Comparison of ENCODE assay signal across 10 cellular contexts in the genomic region with DNA sequence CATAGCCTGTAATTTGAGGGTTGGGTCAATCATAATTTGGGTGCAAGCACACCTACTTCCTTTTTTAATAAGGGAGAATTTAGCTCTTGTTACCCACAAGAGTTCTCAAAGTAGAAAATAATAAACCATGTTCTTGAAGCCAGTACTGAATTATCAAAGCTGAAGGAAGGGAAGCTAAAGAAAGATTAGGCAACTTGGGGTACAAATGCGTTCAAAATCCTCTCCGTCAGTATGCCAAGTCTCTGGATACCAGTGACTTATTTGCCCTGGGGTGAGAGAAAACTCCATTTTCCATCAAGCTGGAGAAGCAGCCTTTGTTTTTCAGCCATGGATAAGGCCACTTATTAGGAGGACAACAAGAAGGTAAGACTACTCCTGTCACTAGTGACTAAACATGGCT. TPM values are rescaled to one million over a fixed set of nuclear protein-coding genes. Genes with fewer than 3 reads are reported as not detected.
A peak's percentile ranks its signal among the peaks of the same experiment; 100 is the strongest.
DNase-seq lines count a peak whose midpoint lies in the region; ATAC-seq and TF ChIP-seq lines count a peak whose summit lies in the region.
"Had no signal": no experiment of that assay in that cellular context is flagged by ENCODE, and none has a peak within 500 bp of the region (broad histone marks: within the 10 kb centered on the region; RNA-seq: fewer than 3 reads in every experiment).

No MANE protein-coding gene starts in this region.

- peak overlapping the region; percentile 1 for H3K4me3 Mint-ChIP-seq in activated naive CD8-positive, alpha-beta T cell treated with anti-CD3 and anti-CD28 coated beads for 36 hours
- H3K4me3 Mint-ChIP-seq: neural crest cell had no signal

- no peak for TF ChIP-seq POLR2A in vagina (IDR thresholded peaks at IDR 0.05)

- no peaks in the 10 kb centered on the region for H3K4me1 ChIP-seq in cardiac muscle cell (ENCODE audit: low read depth)
- no peaks in the 10 kb centered on the region for H3K4me1 ChIP-seq in mesodermal cell (ENCODE audit: control insufficient read depth, insufficient read depth, low read length, poor library complexity, severe bottlenecking)
- peaks cover 28% of the 10 kb centered on the region for H3K4me1 ChIP-seq in vagina

- H3K36me3 ChIP-seq in cardiac muscle cell (peaks cover 24% of the 10 kb centered on the region), mesodermal cell (ENCODE audit: control insufficient read depth, insufficient read depth, low read length) (peaks cover 92% of the 10 kb centered on the region), vagina (peaks cover 0 to 26% of the 10 kb centered on the region in 2 donors)

- no peaks in the 10 kb centered on the region for H3K27me3 Mint-ChIP-seq in activated naive CD8-positive, alpha-beta T cell treated with anti-CD3 and anti-CD28 coated beads for 36 hours

- intact Hi-C loops in left cardiac atrium (cut with DNase I): no loop called here
- intact Hi-C loops in vagina (cut with DNase I): no loop called here
- intact Hi-C loops in posterior cingulate gyrus (cut with DNase I): no loop called here

- H3K4me3 ChIP-seq in cardiac muscle cell (no peak overlapping the region), mesodermal cell (ENCODE audit: extremely low read depth, insufficient read depth, low read length, poor library complexity, severe bottlenecking) (no peak overlapping the region), vagina (no peak overlapping the region)

- H3K9me3 ChIP-seq in cardiac muscle cell (ENCODE audit: low read depth): no peaks in the 10 kb centered on the region
- H3K9me3 ChIP-seq in mesodermal cell (ENCODE audit: control insufficient read depth, low read length): peaks cover 6% of the 10 kb centered on the region
- no peaks in the 10 kb centered on the region for H3K9me3 ChIP-seq in vagina

- H3K27me3 ChIP-seq in cardiac muscle cell (no peaks in the 10 kb centered on the region), vagina (no peaks in the 10 kb centered on the region)

- peaks cover 74% of the 10 kb centered on the region for H3K36me3 Mint-ChIP-seq in activated naive CD8-positive, alpha-beta T cell treated with anti-CD3 and anti-CD28 coated beads for 36 hours

- H3K4me1 Mint-ChIP-seq in activated naive CD8-positive, alpha-beta T cell treated with anti-CD3 and anti-CD28 coated beads for 36 hours: peaks cover 55% of the 10 kb centered on the region

- DNase-seq in cardiac muscle cell (ENCODE audit: low read depth in 1 of 2, low spot score in 1 of 2) (no peak), left cardiac atrium (no peak), vagina (ENCODE audit: extremely low spot score in 2 of 2) (no peak), posterior cingulate gyrus (no peak), NCI-H1417 treated with DMSO at 0.1 percent for 48 hours (lab: John Stamatoyannopoulos, UW) (no peak), NCI-H748 treated with DMSO at 0.1 percent for 48 hours (lab: John Stamatoyannopoulos, UW) (no peak)
- no peak for DNase-seq in activated naive CD8-positive, alpha-beta T cell treated with anti-CD3 and anti-CD28 coated beads for 36 hours
- DNase-seq: NCI-H526 treated with DMSO at 0.1 percent for 48 hours had no signal

- peak overlapping the region; percentile 9 for H3K27ac ChIP-seq in cardiac muscle cell
- peak overlapping the region; percentile 30 for H3K27ac ChIP-seq in mesodermal cell (ENCODE audit: low read depth, low read length, severe bottlenecking)
- peak overlapping the region; percentile 58 for H3K27ac ChIP-seq in vagina

- ATAC-seq in left cardiac atrium: no peak

- H3K9me3 Mint-ChIP-seq in activated naive CD8-positive, alpha-beta T cell treated with anti-CD3 and anti-CD28 coated beads for 36 hours: peaks cover 8% of the 10 kb centered on the region
- H3K9me3 Mint-ChIP-seq: neural crest cell had no signal

- peak overlapping the region; percentile 89 for H3K27ac Mint-ChIP-seq in activated naive CD8-positive, alpha-beta T cell treated with anti-CD3 and anti-CD28 coated beads for 36 hours

- whole genome bisulfite sequencing in mesodermal cell (ENCODE audit: insufficient coverage in 2 of 2), 2 experiments: 95 to 100% methylated on average over 2 of the region's 2 CpGs

- TF ChIP-seq CTCF in cardiac muscle cell (IDR thresholded peaks at IDR 0.05; ENCODE audit: low read depth, low read length) (no peak), vagina (IDR thresholded peaks at IDR 0.05) (no peak)

RNA-seq across cellular contexts. Expression of a gene that starts 23.5 kb away (rescaled TPM):
- total RNA-seq in cardiac muscle cell: 40.9 and 44.6 TPM in 2 replicates
- 28.1 and 35.4 TPM in 2 replicates for polyA plus RNA-seq in cardiac muscle cell
- total RNA-seq in left cardiac atrium: 1 to 10 TPM; 2.8 to 3.7 TPM
- total RNA-seq in activated naive CD8-positive, alpha-beta T cell treated with anti-CD3 and anti-CD28 coated beads for 36 hours: 10 to 100 TPM; 31.8 to 34.1 TPM
- 11.0 TPM for polyA plus RNA-seq in mesodermal cell (2013, experiment 1 of 2)
- 8.4 TPM for polyA plus RNA-seq in mesodermal cell (2013, experiment 2 of 2)
- 11.8 TPM for total RNA-seq in vagina

RNA-seq across cellular contexts. Expression of a gene that starts 25.0 kb away (rescaled TPM):
- total RNA-seq in cardiac muscle cell: 45.6 and 46.1 TPM in 2 replicates
- 11.6 and 17.9 TPM in 2 replicates for polyA plus RNA-seq in cardiac muscle cell
- total RNA-seq in left cardiac atrium: 10 to 100 TPM; 18.8 to 23.4 TPM
- total RNA-seq in activated naive CD8-positive, alpha-beta T cell treated with anti-CD3 and anti-CD28 coated beads for 36 hours: 10 to 100 TPM; 41.4 to 45.7 TPM
- 30.1 TPM for polyA plus RNA-seq in mesodermal cell (2013, experiment 1 of 2)
- polyA plus RNA-seq in mesodermal cell (2013, experiment 2 of 2): 31.0 TPM
- 54.5 TPM for total RNA-seq in vagina

RNA-seq across cellular contexts. Expression of a gene that starts 28.8 kb away (rescaled TPM):
- 102 and 110 TPM in 2 replicates for total RNA-seq in cardiac muscle cell
- 145 and 158 TPM in 2 replicates for polyA plus RNA-seq in cardiac muscle cell
- total RNA-seq in left cardiac atrium: 100 to 1,000 TPM in 1 of 2 donors, 10 to 100 TPM in 1; 89.9 to 107 TPM
- 10 to 100 TPM; 56.2 to 65.2 TPM for total RNA-seq in activated naive CD8-positive, alpha-beta T cell treated with anti-CD3 and anti-CD28 coated beads for 36 hours
- 113 TPM for polyA plus RNA-seq in mesodermal cell (2013, experiment 1 of 2)
- polyA plus RNA-seq in mesodermal cell (2013, experiment 2 of 2): 99.1 TPM
- 56.2 TPM for total RNA-seq in vagina
